25 cellular contexts compared by ENCODE assay signal in the genomic region with DNA sequence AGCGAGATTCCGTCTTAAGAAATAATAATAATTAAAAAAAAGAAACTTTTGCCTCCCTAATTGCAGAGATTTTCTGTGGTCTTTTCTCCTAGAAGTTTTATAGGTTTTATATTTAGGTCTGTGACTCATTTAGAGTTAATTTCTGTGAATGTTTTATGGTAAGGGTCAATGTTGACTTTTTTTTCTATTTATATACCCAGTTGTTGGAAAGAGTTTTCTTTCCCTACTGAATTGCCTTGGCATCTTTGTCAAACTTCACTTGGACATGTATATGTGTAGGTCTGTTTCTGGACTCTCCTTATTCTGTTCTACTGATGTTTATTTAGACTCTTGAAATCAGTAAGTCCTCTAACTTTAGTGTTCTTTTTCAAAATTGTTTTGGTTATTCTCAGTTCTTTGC.
"Had no signal": no experiment of that assay in that cellular context is flagged by ENCODE, and none has a peak within 500 bp of the region (broad histone marks: within the 10 kb centered on the region; RNA-seq: fewer than 3 reads in every experiment).

No MANE protein-coding gene starts in this region.

- DNase-seq: effector memory CD4-positive, alpha-beta T cell; heart left ventricle; hippocampal formation; left colon; left ventricle myocardium superior; mesenchymal stem cell; midbrain; naive B cell; occipital lobe; retina; right lobe of liver; spleen; stimulated activated CD4-positive, alpha-beta T cell treated with anti-CD3 and anti-CD28 coated beads, Interleukin-2, amount 100 ng/mL, for 24 hours; stimulated activated CD4-positive, alpha-beta T cell treated with anti-CD3 and anti-CD28 coated beads, Interleukin-4, amount 100 ng/mL, for 4 hours; stimulated activated naive B cell treated with anti-CD40 and anti-IgM and Interleukin-4, amounts not matched to agents 10 μg/mL and 1 μg/mL and 100 μg/mL, for 72 hours; stimulated activated naive CD8-positive, alpha-beta T cell treated with anti-CD3 and anti-CD28 coated beads, Interleukin-15, amount 100 ng/mL, for 72 hours; testis; upper lobe of right lung had no signal

- H3K27me3 ChIP-seq: heart left ventricle, right lobe of liver, spleen, testis, tibial nerve, upper lobe of right lung, vagina had no signal

- H3K4me3 ChIP-seq: heart left ventricle, lung, prostate gland, right lobe of liver, spleen, testis, tibial nerve, upper lobe of right lung, vagina had no signal

- H3K9me3 ChIP-seq: prostate gland, right lobe of liver, testis had no signal

- H3K9ac ChIP-seq: parathyroid adenoma had no signal

- H3K27me3 Mint-ChIP-seq: naive B cell; stimulated activated naive B cell treated with anti-CD40 and anti-IgM and Interleukin-4, amounts not matched to agents 10 μg/mL and 1 μg/mL and 100 μg/mL, for 72 hours; stimulated activated naive CD8-positive, alpha-beta T cell treated with anti-CD3 and anti-CD28 coated beads, Interleukin-15, amount 100 ng/mL, for 72 hours had no signal

- H3K27ac ChIP-seq: heart left ventricle, parathyroid adenoma, prostate gland, right lobe of liver, spleen, testis, tibial nerve, upper lobe of right lung, vagina had no signal

- H3K27ac Mint-ChIP-seq: naive B cell; nephron; stimulated activated naive B cell treated with anti-CD40 and anti-IgM and Interleukin-4, amounts not matched to agents 10 μg/mL and 1 μg/mL and 100 μg/mL, for 72 hours; stimulated activated naive CD8-positive, alpha-beta T cell treated with anti-CD3 and anti-CD28 coated beads, Interleukin-15, amount 100 ng/mL, for 72 hours had no signal

- H3K4me3 Mint-ChIP-seq: nephron; stimulated activated naive B cell treated with anti-CD40 and anti-IgM and Interleukin-4, amounts not matched to agents 10 μg/mL and 1 μg/mL and 100 μg/mL, for 72 hours had no signal

- H3K36me3 ChIP-seq: prostate gland, right lobe of liver, upper lobe of right lung, vagina had no signal

- ATAC-seq: esophagus mucosa; heart left ventricle; left colon; left ventricle myocardium superior; right lobe of liver; stimulated activated naive B cell treated with anti-CD40 and anti-IgM and Interleukin-4, amounts not matched to agents 10 μg/mL and 1 μg/mL and 100 μg/mL, for 72 hours; stimulated activated naive CD8-positive, alpha-beta T cell treated with anti-CD3 and anti-CD28 coated beads, Interleukin-15, amount 100 ng/mL, for 72 hours; upper lobe of right lung had no signal

- H2AFZ ChIP-seq: parathyroid adenoma had no signal
